24 cellular contexts compared by ENCODE assay signal in genomic region chr3:193490580-193490979, GRCh38.
DNase-seq lines count a peak whose midpoint lies in the region; ATAC-seq, FAIRE-seq and TF ChIP-seq lines count a peak whose summit lies in the region.
"Had no signal": no experiment of that assay in that cellular context is flagged by ENCODE, and none has a peak within 500 bp of the region (broad histone marks: within the 10 kb centered on the region; RNA-seq: fewer than 3 reads in every experiment).

No MANE protein-coding gene starts in this region.

- no peaks in the 10 kb centered on the region for H3K36me3 ChIP-seq in GM23338 (ENCODE audit: insufficient read depth)
- no peaks in the 10 kb centered on the region for H3K36me3 ChIP-seq in esophagus (ENCODE audit: control insufficient read depth in 2 of 2, insufficient read depth in 2 of 2, low read length in 1 of 2)
- no peaks in the 10 kb centered on the region for H3K36me3 ChIP-seq in mucosa of stomach (ENCODE audit: control insufficient read depth, insufficient read depth, low read length)
- no peaks in the 10 kb centered on the region for H3K36me3 ChIP-seq in vagina
- H3K36me3 ChIP-seq in HepG2 (replicated peaks in 1 of 2; ENCODE audit: control insufficient read depth in 1 of 2, insufficient read depth in 2 of 2, low read length in 2 of 2) = no peaks in the 10 kb centered on the region
- H3K36me3 ChIP-seq: BLaER1 treated with 17β-estradiol and CSF1 and Interleukin-3, amounts not matched to agents 10 nM and 100 nM; MG63; SJSA1 had no signal

- H3K36me3 Mint-ChIP-seq in GM23338 (ENCODE audit: low read depth) (no peaks in the 10 kb centered on the region), type B pancreatic cell (no peaks in the 10 kb centered on the region)
- H3K36me3 Mint-ChIP-seq: CD4-positive, alpha-beta memory T cell had no signal

- no peak for ATAC-seq in GM23338
- no peak for ATAC-seq in HepG2
- ATAC-seq in HG02588 (IDR thresholded peaks at IDR 0.05; ENCODE audit: unreplicated experiment) = no peak

- H3K27ac ChIP-seq in GM23338 (ENCODE audit: low read depth) = no peak overlapping the region
- peak overlapping the region; percentile 22 to 30 for H3K27ac ChIP-seq in esophagus (ENCODE audit: low read depth in 2 of 2, low read length in 1 of 2)
- no peak overlapping the region for H3K27ac ChIP-seq in vagina
- no peak overlapping the region for H3K27ac ChIP-seq in HepG2 (ENCODE audit: extremely low read length, insufficient read depth, low read length)
- H3K27ac ChIP-seq: BLaER1 treated with 17β-estradiol and CSF1 and Interleukin-3, amounts not matched to agents 10 nM and 100 nM; PC-9; SJSA1 had no signal

- H3K79me2 ChIP-seq in GM23338 (replicated peaks; ENCODE audit: insufficient read depth) (no peaks in the 10 kb centered on the region), HepG2 (ENCODE audit: insufficient read depth, low read length) (no peaks in the 10 kb centered on the region)

- TF ChIP-seq EP300 in HepG2 (IDR thresholded peaks at IDR 0.05; ENCODE audit: low read depth in 2 of 2, low read length in 2 of 2) = no peak
- no peak for TF ChIP-seq EP300 in HepG2 (CRISPR knock-in tag; IDR thresholded peaks at IDR 0.05; ENCODE audit: borderline replicate concordance)

- H3K4me3 Mint-ChIP-seq in GM23338 (no peak overlapping the region), type B pancreatic cell (no peak overlapping the region)
- H3K4me3 Mint-ChIP-seq: CD4-positive, alpha-beta memory T cell had no signal

- H3K9me2 ChIP-seq in GM23338 (ENCODE audit: insufficient read depth) = no peaks in the 10 kb centered on the region

- H3K27ac Mint-ChIP-seq in GM23338 (no peak overlapping the region), type B pancreatic cell (peak overlapping the region; percentile 7)
- H3K27ac Mint-ChIP-seq: CD4-positive, alpha-beta memory T cell had no signal

- H3K9me3 Mint-ChIP-seq in GM23338 (no peaks in the 10 kb centered on the region), type B pancreatic cell (no peaks in the 10 kb centered on the region)
- H3K9me3 Mint-ChIP-seq: CD4-positive, alpha-beta memory T cell had no signal

- intact Hi-C loops in vagina (cut with DNase I) = no loop called here
- intact Hi-C loops in HepG2 (cut with micrococcal nuclease; ENCODE audit: unreplicated experiment) = no loop called here

- no peaks in the 10 kb centered on the region for H3K27me3 Mint-ChIP-seq in GM23338 (ENCODE audit: insufficient read depth, low read depth, poor library complexity)
- H3K27me3 Mint-ChIP-seq in type B pancreatic cell = no peaks in the 10 kb centered on the region
- H3K27me3 Mint-ChIP-seq: CD4-positive, alpha-beta memory T cell had no signal

- no peaks in the 10 kb centered on the region for H3K4me1 Mint-ChIP-seq in GM23338
- no peaks in the 10 kb centered on the region for H3K4me1 Mint-ChIP-seq in type B pancreatic cell (ENCODE audit: unreplicated experiment)
- H3K4me1 Mint-ChIP-seq: CD4-positive, alpha-beta memory T cell had no signal

- FAIRE-seq in HepG2 (lab: Jason Lieb, UNC) = no peak
- FAIRE-seq: A204.1, G401.6 had no signal

- WGBS in esophagus, 2 donors = 51 to 58% methylated on average over 4 of the region's 4 CpGs
- 18% methylated on average over 4 of the region's 4 CpGs for WGBS in HepG2 (ENCODE audit: low lambda C conversion rate)

- H3K27me3 ChIP-seq in GM23338 (ENCODE audit: insufficient read depth) = no peaks in the 10 kb centered on the region
- H3K27me3 ChIP-seq in esophagus (ENCODE audit: control insufficient read depth in 1 of 2, insufficient read depth in 2 of 2, low read length in 2 of 2) = no peaks in the 10 kb centered on the region
- no peaks in the 10 kb centered on the region for H3K27me3 ChIP-seq in mucosa of stomach (ENCODE audit: control insufficient read depth, insufficient read depth, low read length)
- H3K27me3 ChIP-seq in vagina = no peaks in the 10 kb centered on the region
- no peaks in the 10 kb centered on the region for H3K27me3 ChIP-seq in HepG2 (ENCODE audit: control insufficient read depth in 1 of 2, insufficient read depth in 2 of 2, low read length in 2 of 2)
- H3K27me3 ChIP-seq: BLaER1 treated with 17β-estradiol and CSF1 and Interleukin-3, amounts not matched to agents 10 nM and 100 nM; SJSA1 had no signal

- TF ChIP-seq RAD21 in HepG2 (CRISPR knock-in tag; IDR thresholded peaks at IDR 0.05) = no peak

- H3K4me1 ChIP-seq in GM23338 (ENCODE audit: insufficient read depth) (no peaks in the 10 kb centered on the region), esophagus (ENCODE audit: control insufficient read depth in 2 of 2, insufficient read depth in 2 of 2, low read length in 1 of 2) (no peaks in the 10 kb centered on the region), mucosa of stomach (ENCODE audit: control insufficient read depth, insufficient read depth, low read length) (peaks cover 19% of the 10 kb centered on the region), vagina (no peaks in the 10 kb centered on the region), HepG2 (ENCODE audit: insufficient read depth, low read length) (no peaks in the 10 kb centered on the region)
- H3K4me1 ChIP-seq: BLaER1 treated with 17β-estradiol and CSF1 and Interleukin-3, amounts not matched to agents 10 nM and 100 nM; SJSA1 had no signal

- CTCF ChIA-PET in HepG2 (lab: Yijun Ruan, JAX; ENCODE audit: low intra/inter-chr PET ratio, low total read pairs) = no interaction called here

- H3K9me3 ChIP-seq in esophagus (ENCODE audit: control insufficient read depth in 2 of 2, insufficient read depth in 1 of 2, low read depth in 1 of 2, low read length in 1 of 2) = no peaks in the 10 kb centered on the region
- no peaks in the 10 kb centered on the region for H3K9me3 ChIP-seq in mucosa of stomach (ENCODE audit: control insufficient read depth, low read length)
- no peaks in the 10 kb centered on the region for H3K9me3 ChIP-seq in vagina
- no peaks in the 10 kb centered on the region for H3K9me3 ChIP-seq in HepG2 (ENCODE audit: low read length)
- H3K9me3 ChIP-seq: BLaER1 treated with 17β-estradiol and CSF1 and Interleukin-3, amounts not matched to agents 10 nM and 100 nM; MG63; SJSA1 had no signal

- no TSS peak for BruUV-seq in HepG2 (replicated peaks; lab: Mats Ljungman, UMichigan)

- H3K4me3 ChIP-seq in GM23338 = no peak overlapping the region
- no peak overlapping the region for H3K4me3 ChIP-seq in esophagus (ENCODE audit: low read depth in 1 of 2, low read length in 2 of 2)
- H3K4me3 ChIP-seq in mucosa of stomach (ENCODE audit: low read length) = peak overlapping the region; percentile 10
- no peak overlapping the region for H3K4me3 ChIP-seq in vagina
- no peak overlapping the region for H3K4me3 ChIP-seq in HepG2 (replicated peaks in 1 of 3; ENCODE audit: insufficient read depth in 1 of 3, low read depth in 2 of 3, low read length in 3 of 3)
- H3K4me3 ChIP-seq: BLaER1 treated with 17β-estradiol and CSF1 and Interleukin-3, amounts not matched to agents 10 nM and 100 nM; MG63; PC-9; SJSA1 had no signal

- no peak for TF ChIP-seq POLR2A in vagina (IDR thresholded peaks at IDR 0.05)
- TF ChIP-seq POLR2A in HepG2 (IDR thresholded peaks at IDR 0.05; ENCODE audit: insufficient read depth in 1 of 2, low read depth in 2 of 2, low read length in 2 of 2) = no peak

- peak overlapping the region; percentile 51 for H3K9ac ChIP-seq in mucosa of stomach (ENCODE audit: low read length)
- no peak overlapping the region for H3K9ac ChIP-seq in HepG2 (ENCODE audit: insufficient read depth, low read depth, low read length)
- H3K9ac ChIP-seq: BLaER1 treated with 17β-estradiol and CSF1 and Interleukin-3, amounts not matched to agents 10 nM and 100 nM had no signal

- POLR2A ChIA-PET in HepG2 (lab: Yijun Ruan, JAX) = no interaction called here

- no peaks in the 10 kb centered on the region for H3F3A ChIP-seq in GM23338 (replicated peaks; ENCODE audit: low read depth)

- H2AFZ ChIP-seq in GM23338 (peak overlapping the region; percentile 81; the same call in 1 of the 2 replicates), HepG2 (ENCODE audit: low read length) (no peak overlapping the region)
- H2AFZ ChIP-seq: PC-9 had no signal

- no peaks in the 10 kb centered on the region for H4K20me1 ChIP-seq in GM23338 (replicated peaks; ENCODE audit: insufficient read depth)
- no peaks in the 10 kb centered on the region for H4K20me1 ChIP-seq in HepG2 (ENCODE audit: insufficient read depth, low read length)
- H4K20me1 ChIP-seq: BLaER1 treated with 17β-estradiol and CSF1 and Interleukin-3, amounts not matched to agents 10 nM and 100 nM had no signal

- no peak overlapping the region for H3K4me2 ChIP-seq in GM23338
- H3K4me2 ChIP-seq in HepG2 (ENCODE audit: low read depth, low read length) = no peak overlapping the region
- H3K4me2 ChIP-seq: BLaER1 treated with 17β-estradiol and CSF1 and Interleukin-3, amounts not matched to agents 10 nM and 100 nM had no signal

- TF ChIP-seq CTCF in GM23338 (conservative IDR thresholded peaks at IDR 0.05; ENCODE audit: low read depth in 2 of 2) (no peak), type B pancreatic cell (conservative IDR thresholded peaks at IDR 0.05) (no peak), vagina (IDR thresholded peaks at IDR 0.05) (no peak), HepG2 (CRISPR knock-in tag; IDR thresholded peaks at IDR 0.05) (no peak)

- in situ Hi-C loops in HepG2 (cut with HindIII; ENCODE audit: extremely low pct_ligation_motif_present, low pct_unique_long_range_greater_than_20kb) = no loop called here

- DNase-seq in GM23338 (ENCODE audit: low spot score) = no peak
- no peak for DNase-seq in type B pancreatic cell (ENCODE audit: extremely low spot score, unreplicated experiment)
- DNase-seq in nucleus accumbens (lab: John Stamatoyannopoulos, UW) = no peak
- no peak for DNase-seq in vagina (ENCODE audit: extremely low spot score in 2 of 2)
- DNase-seq in HepG2 (ENCODE audit: low spot score) = no peak
- DNase-seq: CD4-positive, alpha-beta memory T cell; COR-L47; IMR-90; KG1; MG63; NCI-H2029; NCI-H446 treated with DMSO at 0.1 percent for 48 hours; NCI-H526; NCI-H82; PC-9; Right ventricle myocardium superior; RPMI8226 had no signal

TF ChIP-seq in GM23338, 12 proteins besides CTCF, POLR2A, EP300 and RAD21 (continues in another document):
- TF ChIP-seq CREB1 (CRISPR knock-in tag; IDR thresholded peaks at IDR 0.05; ENCODE audit: low read depth) = no peak

TF ChIP-seq in HepG2, 621 proteins besides CTCF, POLR2A, EP300 and RAD21 (continues in another document):
- no peak for TF ChIP-seq ZNF33B (CRISPR knock-in tag; IDR thresholded peaks at IDR 0.05)
- no peak for TF ChIP-seq PAWR (CRISPR knock-in tag; IDR thresholded peaks at IDR 0.05; ENCODE audit: borderline replicate concordance)
- no peak for TF ChIP-seq ZMAT3 (CRISPR knock-in tag; conservative IDR thresholded peaks at IDR 0.05)
- no peak for TF ChIP-seq SRSF4 (IDR thresholded peaks at IDR 0.05; ENCODE audit: low read depth, low read length, poor library complexity, severe bottlenecking)
- TF ChIP-seq MAFF (IDR thresholded peaks at IDR 0.05; ENCODE audit: low read depth, low read length) = no peak
- no peak for TF ChIP-seq ZEB1 (IDR thresholded peaks at IDR 0.05; ENCODE audit: insufficient replicate concordance, low read depth)

Comparison
In these comparisons a context has a peak if more than half of its experiments do, and no peak if none do; other contexts are left out.
1. H3K27ac ChIP-seq: peak in esophagus (2 of 2); none in GM23338 (single experiment), vagina (single experiment) and HepG2 (single experiment).